In genomic region chr20:23641936-23642751, GRCh38 we compare ENCODE assay signal across 9 cellular contexts. TPM values are rescaled to one million over a fixed set of nuclear protein-coding genes. Genes with fewer than 3 reads are reported as not detected.
DNase-seq lines count a peak whose midpoint lies in the region; ATAC-seq and TF ChIP-seq lines count a peak whose summit lies in the region.
"Had no signal": no experiment of that assay in that cellular context is flagged by ENCODE, and none has a peak within 500 bp of the region (broad histone marks: within the 10 kb centered on the region; RNA-seq: fewer than 3 reads in every experiment).

No MANE protein-coding gene starts in this region.

- peak overlapping the region in 1 of 10 experiments; percentile 9; a peak in 1 of 20 replicates for H3K4me3 ChIP-seq in BLaER1 treated with 17β-estradiol and CSF1 and Interleukin-3, amounts not matched to agents 10 nM and 100 nM
- H3K4me3 ChIP-seq in epithelial cell of proximal tubule (ENCODE audit: low read depth, low read length) (no peak overlapping the region), neuronal stem cell (ENCODE audit: low read length in 2 of 2) (no peak overlapping the region), lower leg skin (ENCODE audit: low read depth, poor library complexity, severe bottlenecking) (no peak overlapping the region)

- WGBS in neuronal stem cell (ENCODE audit: extremely low coverage in 2 of 2, insufficient read length in 2 of 2, insufficient replicate concordance in 1 of 2), 2 donors = no CpG with 5 or more reads among the region's 12 CpGs
- WGBS in lower leg skin, 2 donors = 59 to 71% methylated on average over 12 of the region's 12 CpGs

- H2AFZ ChIP-seq in neuronal stem cell (ENCODE audit: low read length) = no peak overlapping the region

- H3K4me2 ChIP-seq in BLaER1 treated with 17β-estradiol and CSF1 and Interleukin-3, amounts not matched to agents 10 nM and 100 nM = peak overlapping the region; percentile 65 to 87 (median 78)
- no peak overlapping the region for H3K4me2 ChIP-seq in neuronal stem cell (ENCODE audit: insufficient read depth, low read length, poor library complexity, severe bottlenecking)

- no peaks in the 10 kb centered on the region for H3K79me1 ChIP-seq in neuronal stem cell (ENCODE audit: low read depth, low read length)

- H4K20me1 ChIP-seq in BLaER1 treated with 17β-estradiol and CSF1 and Interleukin-3, amounts not matched to agents 10 nM and 100 nM = 0 out of 22 replicates have a peak, but pooled peaks cover 0 to 4% (median 0%) of the 10 kb centered on the region in 11 experiments

- H3K27ac ChIP-seq in BLaER1 treated with 17β-estradiol and CSF1 and Interleukin-3, amounts not matched to agents 10 nM and 100 nM = peak overlapping the region in 9 of 11 experiments; percentile 1 to 73 (median 52); a peak in 16 of 22 replicates
- H3K27ac ChIP-seq in neuronal stem cell (replicated peaks; ENCODE audit: low read length) = no peak overlapping the region

- H3K14ac ChIP-seq in neuronal stem cell (ENCODE audit: low read length) = no peak overlapping the region

- H3K18ac ChIP-seq in neuronal stem cell (ENCODE audit: low read length) = no peak overlapping the region

- H2BK120ac ChIP-seq in neuronal stem cell (ENCODE audit: low read depth, low read length) = no peak overlapping the region

- peak overlapping the region; percentile 30 for H4K8ac ChIP-seq in neuronal stem cell (ENCODE audit: low read depth, low read length)

- peak overlapping the region in 5 of 11 experiments; percentile 8 to 61 (median 47); a peak in 9 of 22 replicates for H3K9ac ChIP-seq in BLaER1 treated with 17β-estradiol and CSF1 and Interleukin-3, amounts not matched to agents 10 nM and 100 nM
- H3K9ac ChIP-seq in neuronal stem cell (ENCODE audit: low read depth, low read length, poor library complexity) = no peak overlapping the region

- H2BK5ac ChIP-seq in neuronal stem cell (ENCODE audit: low read length) = no peak overlapping the region

- H2AK5ac ChIP-seq in neuronal stem cell (ENCODE audit: low read depth, low read length) = no peak overlapping the region

- no peak overlapping the region for H4K91ac ChIP-seq in neuronal stem cell (ENCODE audit: low read depth, low read length, poor library complexity)

- no peak overlapping the region for H2BK15ac ChIP-seq in neuronal stem cell (ENCODE audit: low read length)

- no peaks in the 10 kb centered on the region; a peak in 1 of 22 replicates for H3K27me3 ChIP-seq in BLaER1 treated with 17β-estradiol and CSF1 and Interleukin-3, amounts not matched to agents 10 nM and 100 nM
- peaks cover 0 to 11% (median 0%) of the 10 kb centered on the region in 3 experiments for H3K27me3 ChIP-seq in neuronal stem cell (ENCODE audit: control insufficient read depth in 3 of 3, insufficient read depth in 3 of 3, low read depth in 1 of 3, low read length in 3 of 3)

- TF ChIP-seq CTCF in epithelial cell of proximal tubule (conservative IDR thresholded peaks at IDR 0.05; ENCODE audit: low read depth, low read length) (no peak), lower leg skin (IDR thresholded peaks at IDR 0.05) (no peak)

- no peak for TF ChIP-seq POLR2A in lower leg skin (IDR thresholded peaks at IDR 0.05)

- ATAC-seq in GM21528 (IDR thresholded peaks at IDR 0.05; ENCODE audit: low FRiP score, unreplicated experiment) (no peak), GM19397 (IDR thresholded peaks at IDR 0.05; ENCODE audit: unreplicated experiment) (no peak)

- peaks cover 53 to 86% (median 60%) of the 10 kb centered on the region in 10 experiments for H3K4me1 ChIP-seq in BLaER1 treated with 17β-estradiol and CSF1 and Interleukin-3, amounts not matched to agents 10 nM and 100 nM
- peaks cover 0 to 3% of the 10 kb centered on the region in 2 donors for H3K4me1 ChIP-seq in neuronal stem cell (ENCODE audit: control insufficient read depth in 2 of 2, insufficient read depth in 1 of 2, low read depth in 1 of 2, low read length in 2 of 2)

- no peak overlapping the region for H2BK12ac ChIP-seq in neuronal stem cell (ENCODE audit: low read length)

- no peak overlapping the region for H3K4ac ChIP-seq in neuronal stem cell (ENCODE audit: low read length)

- DNase-seq in NCI-H1092 treated with DMSO at 0.1 percent for 48 hours (lab: John Stamatoyannopoulos, UW) = peak; percentile 45
- DNase-seq in epithelial cell of proximal tubule (ENCODE audit: low read depth) = peak; percentile 91
- DNase-seq in neuronal stem cell (ENCODE audit: low spot score) = no peak
- DNase-seq in occipital lobe (lab: John Stamatoyannopoulos, UW) = no peak
- no peak for DNase-seq in lower leg skin (ENCODE audit: low spot score in 2 of 2)
- DNase-seq: DMS79 had no signal

- no peaks in the 10 kb centered on the region for H3K36me3 ChIP-seq in BLaER1 treated with 17β-estradiol and CSF1 and Interleukin-3, amounts not matched to agents 10 nM and 100 nM
- no peaks in the 10 kb centered on the region for H3K36me3 ChIP-seq in neuronal stem cell (replicated peaks in 1 of 2; ENCODE audit: control insufficient read depth in 2 of 2, insufficient read depth in 2 of 2, low read length in 2 of 2)

- intact Hi-C loops in lower leg skin (cut with DNase I; ENCODE audit: low total_unique reads) = no loop called here

- 0 out of 22 replicates have a peak, but pooled peaks cover 0 to 4% (median 0%) of the 10 kb centered on the region in 11 experiments for H3K9me3 ChIP-seq in BLaER1 treated with 17β-estradiol and CSF1 and Interleukin-3, amounts not matched to agents 10 nM and 100 nM (replicated peaks in 1 of 11)
- no peaks in the 10 kb centered on the region for H3K9me3 ChIP-seq in neuronal stem cell (replicated peaks in 1 of 2; ENCODE audit: control insufficient read depth in 2 of 2, insufficient read depth in 1 of 2, low read depth in 1 of 2, low read length in 2 of 2)

- H3K23ac ChIP-seq in neuronal stem cell (ENCODE audit: low read depth, low read length, poor library complexity) = no peak overlapping the region

RNA-seq across cellular contexts. Expression of gene CST3, which starts 4.4 kb away (rescaled TPM):
- 309 and 347 TPM in 2 replicates for total RNA-seq in epithelial cell of proximal tubule
- 110 TPM for polyA plus RNA-seq in neuronal stem cell (2013, experiment 1 of 2)
- polyA plus RNA-seq in neuronal stem cell (2013, experiment 2 of 2) = 110 TPM
- total RNA-seq in occipital lobe = 104 TPM
- total RNA-seq in lower leg skin = 100 to 1,000 TPM; 348 to 760 (median 498) TPM

RNA-seq across cellular contexts. Expression of gene CST9, which starts 36.4 kb away (rescaled TPM):
- total RNA-seq in epithelial cell of proximal tubule (not detected in 2 replicates), occipital lobe (not detected), lower leg skin (not detected)
- polyA plus RNA-seq in neuronal stem cell (2013, experiment 1 of 2) = not detected
- polyA plus RNA-seq in neuronal stem cell (2013, experiment 2 of 2) = not detected

RNA-seq across cellular contexts. Expression of gene CST4, which starts 46.7 kb away (rescaled TPM):
- not detected in 2 replicates for total RNA-seq in epithelial cell of proximal tubule
- not detected for polyA plus RNA-seq in neuronal stem cell (2013, experiment 1 of 2)
- polyA plus RNA-seq in neuronal stem cell (2013, experiment 2 of 2) = not detected
- not detected for total RNA-seq in occipital lobe
- total RNA-seq in lower leg skin = not detected

Comparison
In these comparisons a context has a peak if more than half of its experiments do, and no peak if none do; other contexts are left out.
1. DNase-seq: peak in NCI-H1092 treated with DMSO at 0.1 percent for 48 hours (single experiment) and epithelial cell of proximal tubule (single experiment); none in neuronal stem cell (single experiment), occipital lobe (single experiment) and lower leg skin (0 of 2).